In the genomic region with DNA sequence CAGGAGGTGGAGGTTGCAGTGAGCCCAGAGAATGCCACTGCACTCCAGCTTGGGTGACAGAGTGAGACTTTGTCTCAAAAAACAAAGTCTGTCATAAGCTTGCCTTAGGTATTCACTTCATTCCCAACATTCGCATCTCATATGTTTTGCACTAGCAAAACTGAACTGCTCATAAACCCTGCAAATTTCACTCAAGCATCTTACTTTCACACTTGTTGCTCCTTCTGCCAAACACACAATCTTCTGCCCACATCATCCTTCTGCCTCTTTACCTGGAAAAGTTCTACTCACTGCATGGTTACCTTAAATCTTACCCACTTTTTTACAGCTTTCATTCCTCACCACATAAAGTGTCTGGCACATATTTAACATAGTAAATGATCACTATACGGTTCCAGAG, we compare ENCODE assay signal across 34 cellular contexts.
"Had no signal": no experiment of that assay in that cellular context is flagged by ENCODE, and none has a peak within 500 bp of the region (broad histone marks: within the 10 kb centered on the region; RNA-seq: fewer than 3 reads in every experiment).

No MANE protein-coding gene starts in this region.

- H3K27me3 ChIP-seq: MG63 had no signal

- H3K4me2 ChIP-seq: KMS-11 had no signal

- H3K9ac ChIP-seq: KMS-11 had no signal

- DNase-seq: Karpas-422, Kasumi-1, MG63, MM.1S, MV-4-11, NCI-H1048, NCI-H1092, NCI-H1092 treated with DMSO at 0.1 percent for 48 hours, NCI-H1105, NCI-H1105 treated with DMSO at 0.1 percent for 48 hours, NCI-H1417, NCI-H1417 treated with DMSO at 0.1 percent for 48 hours, NCI-H1436, NCI-H1436 treated with DMSO at 0.1 percent for 48 hours, NCI-H146, NCI-H1694, NCI-H1694 treated with DMSO at 0.1 percent for 48 hours, NCI-H187, NCI-H187 treated with DMSO at 0.1 percent for 48 hours, NCI-H1930, NCI-H2029, NCI-H2029 treated with DMSO at 0.1 percent for 48 hours, NCI-H2081, NCI-H2081 treated with DMSO at 0.1 percent for 48 hours, NCI-H2107, NCI-H2171, NCI-H2171 treated with DMSO at 0.1 percent for 48 hours, NCI-H2227 treated with DMSO at 0.1 percent for 48 hours, NCI-H226, NCI-H345, NCI-H446, NCI-H446 treated with DMSO at 0.1 percent for 48 hours, NCI-H510A had no signal

- H3K27ac ChIP-seq: KMS-11 had no signal

- H3K4me3 ChIP-seq: MG63 had no signal

- H3K36me3 ChIP-seq: MG63 had no signal

- H3K9me3 ChIP-seq: MG63 had no signal
